27 cellular contexts compared by ENCODE assay signal in the genomic region with DNA sequence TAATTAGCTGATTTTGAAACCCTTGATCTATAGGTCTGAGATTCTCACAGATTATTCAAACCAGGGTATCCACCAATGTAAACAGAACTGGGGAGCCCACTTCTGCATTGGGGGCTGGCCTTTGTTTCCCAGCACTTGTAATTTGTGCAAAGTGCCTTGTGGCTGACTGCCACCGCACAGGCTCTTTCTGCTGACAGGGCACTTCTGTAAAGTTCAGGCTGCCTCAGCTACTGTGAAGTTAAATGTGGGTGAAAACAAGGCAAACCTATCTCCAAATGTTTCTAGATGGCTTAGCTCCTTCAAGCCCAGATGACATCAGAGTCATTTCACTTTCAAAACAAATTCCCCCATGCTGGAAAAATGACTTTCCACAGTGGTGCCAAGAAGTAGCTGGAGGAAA. TPM values are rescaled to one million over a fixed set of nuclear protein-coding genes. Genes with fewer than 3 reads are reported as not detected.
DNase-seq lines count a peak whose midpoint lies in the region; ATAC-seq and TF ChIP-seq lines count a peak whose summit lies in the region.
"Had no signal": no experiment of that assay in that cellular context is flagged by ENCODE, and none has a peak within 500 bp of the region (broad histone marks: within the 10 kb centered on the region; RNA-seq: fewer than 3 reads in every experiment).

No MANE protein-coding gene starts in this region.

- DNase-seq in activated effector memory CD4-positive, alpha-beta T cell treated with anti-CD3 and anti-CD28 coated beads, Interleukin-2, amount 50 U/mL, for 16 hours, result peak; percentile 14
- no peak for DNase-seq in activated effector memory CD4-positive, alpha-beta T cell treated with Interleukin-2 at 50 U/mL for 16 hours
- DNase-seq in endodermal cell (peak; percentile 16), sigmoid colon (peak; percentile 7), NCI-H2081 treated with DMSO at 0.1 percent for 48 hours (lab: John Stamatoyannopoulos, UW) (no peak), NCI-H2029 (lab: John Stamatoyannopoulos, UW) (no peak), RWPE1 (ENCODE audit: low spot score) (no peak)
- no peak for DNase-seq in activated naive CD8-positive, alpha-beta T cell treated with anti-CD3 and anti-CD28 coated beads, Interleukin-2, amount 50 U/mL, for 24 hours
- DNase-seq: ACHN; BE2C; Calu3; DMS79 treated with DMSO at 0.1 percent for 48 hours; GF-D8; GOT3; HCEC 1CT; NCI-H1092; NCI-H1417 treated with DMSO at 0.1 percent for 48 hours; NCI-H1694 treated with DMSO at 0.1 percent for 48 hours; NCI-H2171 treated with DMSO at 0.1 percent for 48 hours; NCI-H524; NCI-H748 treated with DMSO at 0.1 percent for 48 hours; NK-92 treated with Interleukin-12 subunit alpha and Interleukin-12 subunit beta, amount 100 ng/mL, for 24 hours; PC-3; Right ventricle myocardium superior had no signal

- TF ChIP-seq EP300 in sigmoid colon (IDR thresholded peaks at IDR 0.05), result no peak

- WGBS in endodermal cell (ENCODE audit: insufficient coverage in 1 of 2, insufficient read length in 1 of 2), 2 experiments, result 24% methylated on average over 1 of the region's 1 CpG; no CpG with 5 or more reads in 1 of the 2 experiments
- 0 to 36% methylated on average over 1 of the region's 1 CpG for WGBS in sigmoid colon, 2 donors

- H3K27me3 Mint-ChIP-seq in endodermal cell (ENCODE audit: insufficient read depth), result peaks cover 15% of the 10 kb centered on the region
- H3K27me3 Mint-ChIP-seq in activated naive CD8-positive, alpha-beta T cell treated with anti-CD3 and anti-CD28 coated beads, Interleukin-2, amount 50 U/mL, for 24 hours, result no peaks in the 10 kb centered on the region

- TF ChIP-seq CTCF in endodermal cell (conservative IDR thresholded peaks at IDR 0.05) (no peak), sigmoid colon (IDR thresholded peaks at IDR 0.05) (no peak), RWPE1 (conservative IDR thresholded peaks at IDR 0.05; ENCODE audit: low read depth) (no peak)

- TF ChIP-seq POLR2A in sigmoid colon (IDR thresholded peaks at IDR 0.05), result no peak

- H3K9me3 ChIP-seq in endodermal cell (ENCODE audit: control insufficient read depth, low read length), result no peaks in the 10 kb centered on the region
- H3K9me3 ChIP-seq in sigmoid colon, result no peaks in the 10 kb centered on the region
- H3K9me3 ChIP-seq: BE2C, SJSA1 had no signal

- H3K9ac ChIP-seq in endodermal cell (ENCODE audit: extremely low read depth, low read length, poor library complexity, severe bottlenecking), result no peak overlapping the region

- POLR2A ChIA-PET in RWPE1 (lab: Yijun Ruan, JAX; ENCODE audit: low non-redundant PET), result no interaction called here

- CTCF ChIA-PET in RWPE1 (lab: Yijun Ruan, JAX), result interaction anchor here (0.6 to 0.7 kb wide), 2 partner anchors 39 to 268 kb away, joined by 3 to 4 read pairs; no protein-coding TSS in a partner anchor

- no peaks in the 10 kb centered on the region for H3K36me3 Mint-ChIP-seq in endodermal cell (ENCODE audit: low read depth)
- H3K36me3 Mint-ChIP-seq in activated naive CD8-positive, alpha-beta T cell treated with anti-CD3 and anti-CD28 coated beads, Interleukin-2, amount 50 U/mL, for 24 hours (ENCODE audit: low read depth), result no peaks in the 10 kb centered on the region
- H3K36me3 Mint-ChIP-seq: IgD-negative memory B cell had no signal

- intact Hi-C loops in sigmoid colon (cut with DNase I), result no loop called here

- H3K4me3 Mint-ChIP-seq in endodermal cell, result no peak overlapping the region
- H3K4me3 Mint-ChIP-seq in activated naive CD8-positive, alpha-beta T cell treated with anti-CD3 and anti-CD28 coated beads, Interleukin-2, amount 50 U/mL, for 24 hours, result no peak overlapping the region
- H3K4me3 Mint-ChIP-seq: IgD-negative memory B cell had no signal

- no peak overlapping the region for H3K27ac Mint-ChIP-seq in endodermal cell
- no peak overlapping the region for H3K27ac Mint-ChIP-seq in activated naive CD8-positive, alpha-beta T cell treated with anti-CD3 and anti-CD28 coated beads, Interleukin-2, amount 50 U/mL, for 24 hours
- H3K27ac Mint-ChIP-seq: IgD-negative memory B cell had no signal

- H3K4me1 ChIP-seq in endodermal cell (ENCODE audit: control insufficient read depth, insufficient read depth, low read length), result no peaks in the 10 kb centered on the region
- H3K4me1 ChIP-seq in sigmoid colon, result no peaks in the 10 kb centered on the region
- H3K4me1 ChIP-seq: SJSA1 had no signal

- H3K4me1 Mint-ChIP-seq in endodermal cell, result no peaks in the 10 kb centered on the region
- H3K4me1 Mint-ChIP-seq in activated naive CD8-positive, alpha-beta T cell treated with anti-CD3 and anti-CD28 coated beads, Interleukin-2, amount 50 U/mL, for 24 hours, result no peaks in the 10 kb centered on the region
- H3K4me1 Mint-ChIP-seq: IgD-negative memory B cell had no signal

- no peaks in the 10 kb centered on the region for H3K9me3 Mint-ChIP-seq in endodermal cell
- H3K9me3 Mint-ChIP-seq in activated naive CD8-positive, alpha-beta T cell treated with anti-CD3 and anti-CD28 coated beads, Interleukin-2, amount 50 U/mL, for 24 hours, result no peaks in the 10 kb centered on the region

- H3K27ac ChIP-seq in endodermal cell (ENCODE audit: low read depth, low read length), result no peak overlapping the region
- no peak overlapping the region for H3K27ac ChIP-seq in sigmoid colon
- H3K27ac ChIP-seq in RWPE1, result no peak overlapping the region
- H3K27ac ChIP-seq: 22Rv1, SJSA1 had no signal

- H3K36me3 ChIP-seq in endodermal cell (ENCODE audit: control insufficient read depth, insufficient read depth, low read length), result no peaks in the 10 kb centered on the region
- no peaks in the 10 kb centered on the region for H3K36me3 ChIP-seq in sigmoid colon
- H3K36me3 ChIP-seq: BE2C, SJSA1 had no signal

- H3K27me3 ChIP-seq in endodermal cell (ENCODE audit: control insufficient read depth, insufficient read depth, low read length, poor library complexity, severe bottlenecking) (peaks cover 6% of the 10 kb centered on the region), sigmoid colon (no peaks in the 10 kb centered on the region)
- H3K27me3 ChIP-seq: BE2C, SJSA1 had no signal

- H3K4me3 ChIP-seq in endodermal cell (ENCODE audit: low read length), result no peak overlapping the region
- no peak overlapping the region for H3K4me3 ChIP-seq in sigmoid colon
- H3K4me3 ChIP-seq: SJSA1 had no signal

- no peak for ATAC-seq in activated naive CD8-positive, alpha-beta T cell treated with anti-CD3 and anti-CD28 coated beads, Interleukin-2, amount 50 U/mL, for 24 hours
- ATAC-seq: PC-3 had no signal

RNA-seq across cellular contexts. Expression of a gene that starts 54.7 kb away (rescaled TPM):
- total RNA-seq in endodermal cell (under 1 TPM; 0.13 to 0.53 TPM), sigmoid colon (1 to 10 TPM in 3 of 4 donors, under 1 TPM in 1; 0.66 to 4.7 (median 1.5) TPM)
- polyA plus RNA-seq in endodermal cell (2013, experiment 1 of 2), result 1.1 TPM
- 0.87 TPM for polyA plus RNA-seq in endodermal cell (2013, experiment 2 of 2)
- 1 to 10 TPM in 1 of 3 donors, not detected in 2; 1.1 TPM for polyA plus RNA-seq in sigmoid colon
- total RNA-seq: Calu3, PC-3 had no signal
- polyA plus RNA-seq: IgD-negative memory B cell had no signal

Comparison
In these comparisons a context has a peak if more than half of its experiments do, and no peak if none do; other contexts are left out.
1. DNase-seq: peak in activated effector memory CD4-positive, alpha-beta T cell treated with anti-CD3 and anti-CD28 coated beads, Interleukin-2, amount 50 U/mL, for 16 hours (single experiment), endodermal cell (single experiment) and sigmoid colon (single experiment); none in activated effector memory CD4-positive, alpha-beta T cell treated with Interleukin-2 at 50 U/mL for 16 hours (single experiment), NCI-H2081 treated with DMSO at 0.1 percent for 48 hours (single experiment), NCI-H2029 (single experiment), RWPE1 (single experiment) and activated naive CD8-positive, alpha-beta T cell treated with anti-CD3 and anti-CD28 coated beads, Interleukin-2, amount 50 U/mL, for 24 hours (single experiment).